Comparison of ENCODE assay signal across 20 cellular contexts in the genomic region with DNA sequence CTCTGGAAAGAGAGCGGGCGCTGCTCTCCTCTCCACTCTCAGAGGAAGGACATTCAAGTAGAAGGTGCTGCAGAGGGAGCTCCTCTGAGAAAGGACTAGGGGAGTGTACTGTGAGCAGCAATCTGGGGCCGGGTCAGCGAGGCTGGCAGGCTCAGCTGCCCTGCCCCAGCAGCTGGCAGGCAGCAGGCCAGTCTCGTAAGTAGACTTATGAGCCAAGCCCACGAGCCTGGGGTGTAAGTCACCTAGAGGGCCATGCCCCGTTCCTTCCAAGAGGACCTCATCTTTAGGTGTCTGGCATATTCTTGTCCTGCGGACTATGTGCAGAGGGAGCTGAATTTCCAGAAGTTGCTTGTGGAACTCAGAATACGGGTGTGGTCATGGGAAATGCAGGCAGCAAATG.
DNase-seq lines count a peak whose midpoint lies in the region; ATAC-seq, FAIRE-seq and TF ChIP-seq lines count a peak whose summit lies in the region.
"Had no signal": no experiment of that assay in that cellular context is flagged by ENCODE, and none has a peak within 500 bp of the region (broad histone marks: within the 10 kb centered on the region; RNA-seq: fewer than 3 reads in every experiment).

No MANE protein-coding gene starts in this region.

- peak overlapping the region; percentile 56 to 86 for H3K27ac ChIP-seq in mucosa of rectum (ENCODE audit: low read depth in 2 of 2, low read length in 2 of 2)
- peak overlapping the region in 1 of 2 donors; percentile 76 for H3K27ac ChIP-seq in thoracic aorta
- H3K27ac ChIP-seq: HL-60 had no signal

- H3K4me1 ChIP-seq in mucosa of rectum (ENCODE audit: control insufficient read depth in 2 of 2, insufficient read depth in 2 of 2, low read length in 2 of 2), result peaks cover 31 to 51% of the 10 kb centered on the region in 2 donors
- H3K4me1 ChIP-seq in thoracic aorta (ENCODE audit: control insufficient read depth in 1 of 2, low read depth in 2 of 2), result peaks cover 4 to 16% of the 10 kb centered on the region in 2 donors
- H3K4me1 ChIP-seq: BE2C had no signal

- H3K4me3 Mint-ChIP-seq in activated T-helper 2 cell treated with anti-CD3 and anti-CD28 coated beads, Interferon-gamma antibody, Interleukin-2, Interleukin-4, amounts not matched to agents 10 μg/mL and 5 μg/mL and 100 μg/mL, durations not matched to agents 14 hours and 24 hours and 36 hours (ENCODE audit: low read depth), result no peak overlapping the region
- H3K4me3 Mint-ChIP-seq: CD8-positive, alpha-beta T cell had no signal

- no peak overlapping the region for H3K9ac ChIP-seq in mucosa of rectum (ENCODE audit: low read depth in 1 of 2, low read length in 2 of 2)

- no peaks in the 10 kb centered on the region for H3K27me3 Mint-ChIP-seq in activated T-helper 2 cell treated with anti-CD3 and anti-CD28 coated beads, Interferon-gamma antibody, Interleukin-2, Interleukin-4, amounts not matched to agents 10 μg/mL and 5 μg/mL and 100 μg/mL, durations not matched to agents 14 hours and 24 hours and 36 hours (ENCODE audit: low read depth)

- no peaks in the 10 kb centered on the region for H3K36me3 Mint-ChIP-seq in activated T-helper 2 cell treated with anti-CD3 and anti-CD28 coated beads, Interferon-gamma antibody, Interleukin-2, Interleukin-4, amounts not matched to agents 10 μg/mL and 5 μg/mL and 100 μg/mL, durations not matched to agents 14 hours and 24 hours and 36 hours (ENCODE audit: low read depth)

- H3K27me3 ChIP-seq in MG63 (no peaks in the 10 kb centered on the region), bronchial epithelial cell (ENCODE audit: control insufficient read depth, insufficient read depth, low read length) (peaks cover 5% of the 10 kb centered on the region), mucosa of rectum (ENCODE audit: control insufficient read depth in 2 of 2, insufficient read depth in 2 of 2, low read length in 2 of 2) (no peaks in the 10 kb centered on the region), thoracic aorta (replicated peaks; ENCODE audit: insufficient read depth) (no peaks in the 10 kb centered on the region)
- H3K27me3 ChIP-seq: BE2C had no signal

- TF ChIP-seq CTCF in bronchial epithelial cell (IDR thresholded peaks at IDR 0.05; ENCODE audit: insufficient read depth, low read length, severe bottlenecking) (no peak), thoracic aorta (IDR thresholded peaks at IDR 0.05) (no peak)

- no peaks in the 10 kb centered on the region for H3K9me3 Mint-ChIP-seq in activated T-helper 2 cell treated with anti-CD3 and anti-CD28 coated beads, Interferon-gamma antibody, Interleukin-2, Interleukin-4, amounts not matched to agents 10 μg/mL and 5 μg/mL and 100 μg/mL, durations not matched to agents 14 hours and 24 hours and 36 hours
- H3K9me3 Mint-ChIP-seq: CD8-positive, alpha-beta T cell had no signal

- DNase-seq in MG63 (peak; percentile 78), bronchial epithelial cell (ENCODE audit: low read depth) (peak; percentile 5), thoracic aorta (ENCODE audit: low spot score) (no peak), NCI-H774 (lab: John Stamatoyannopoulos, UW) (no peak)
- no peak for DNase-seq in stimulated activated CD4-positive, alpha-beta T cell treated with anti-CD3 and anti-CD28 coated beads, Interleukin-1b, Interleukin-23, amount 100 ng/mL, for 48 hours
- DNase-seq in activated T-helper 2 cell treated with anti-CD3 and anti-CD28 coated beads, Interferon-gamma antibody, Interleukin-2, Interleukin-4, amounts not matched to agents 10 μg/mL and 5 μg/mL and 100 μg/mL, durations not matched to agents 14 hours and 24 hours and 36 hours (ENCODE audit: low spot score), result no peak
- DNase-seq: BE2C; CD8-positive, alpha-beta T cell; GF-D8; GOT3; NCI-H2107; NCI-H345; NCI-H526 treated with DMSO at 0.1 percent for 48 hours; NK-92 treated with Interleukin-12 subunit alpha and Interleukin-12 subunit beta, amount 100 ng/mL, for 24 hours; SIG-M5 had no signal

- no peak overlapping the region for H3K4me3 ChIP-seq in MG63
- no peak overlapping the region for H3K4me3 ChIP-seq in bronchial epithelial cell (ENCODE audit: low read depth, low read length)
- H3K4me3 ChIP-seq in mucosa of rectum (ENCODE audit: low read length in 2 of 2), result no peak overlapping the region
- no peak overlapping the region for H3K4me3 ChIP-seq in thoracic aorta
- H3K4me3 ChIP-seq: K562 had no signal

- peak; percentile 26 for ATAC-seq in thoracic aorta (ENCODE audit: insufficient number of reproducible peaks, low FRiP score, low read depth)
- ATAC-seq: CD8-positive, alpha-beta T cell; K562; PC-3 had no signal

- intact Hi-C loops in activated T-helper 2 cell treated with anti-CD3 and anti-CD28 coated beads, Interferon-gamma antibody, Interleukin-2, Interleukin-4, amounts not matched to agents 10 μg/mL and 5 μg/mL and 100 μg/mL, durations not matched to agents 14 hours and 24 hours and 36 hours (cut with micrococcal nuclease), result loop anchor here (10.0 kb wide), 1 partner anchor 100 kb away; no protein-coding TSS in a partner anchor

- no peaks in the 10 kb centered on the region for H3K9me3 ChIP-seq in MG63
- no peaks in the 10 kb centered on the region for H3K9me3 ChIP-seq in mucosa of rectum (ENCODE audit: control insufficient read depth in 2 of 2, low read length in 2 of 2)
- H3K9me3 ChIP-seq in thoracic aorta, result no peaks in the 10 kb centered on the region
- H3K9me3 ChIP-seq: BE2C had no signal

- H3K36me3 ChIP-seq in MG63, result no peaks in the 10 kb centered on the region
- H3K36me3 ChIP-seq in bronchial epithelial cell (ENCODE audit: control insufficient read depth, insufficient read depth, low read length), result no peaks in the 10 kb centered on the region
- H3K36me3 ChIP-seq in mucosa of rectum (ENCODE audit: control insufficient read depth in 2 of 2, insufficient read depth in 2 of 2, low read length in 2 of 2), result no peaks in the 10 kb centered on the region
- H3K36me3 ChIP-seq in thoracic aorta, result peaks cover 5% of the 10 kb centered on the region
- H3K36me3 ChIP-seq: BE2C had no signal

- FAIRE-seq in bronchial epithelial cell (lab: Jason Lieb, UNC), result no peak
- FAIRE-seq: D721Med, K562 had no signal

- H3K27ac Mint-ChIP-seq in activated T-helper 2 cell treated with anti-CD3 and anti-CD28 coated beads, Interferon-gamma antibody, Interleukin-2, Interleukin-4, amounts not matched to agents 10 μg/mL and 5 μg/mL and 100 μg/mL, durations not matched to agents 14 hours and 24 hours and 36 hours, result no peak overlapping the region
- H3K27ac Mint-ChIP-seq: CD8-positive, alpha-beta T cell had no signal

- no peaks in the 10 kb centered on the region for H3K4me1 Mint-ChIP-seq in activated T-helper 2 cell treated with anti-CD3 and anti-CD28 coated beads, Interferon-gamma antibody, Interleukin-2, Interleukin-4, amounts not matched to agents 10 μg/mL and 5 μg/mL and 100 μg/mL, durations not matched to agents 14 hours and 24 hours and 36 hours (ENCODE audit: low read depth)

Comparison
In these comparisons a context has a peak if more than half of its experiments do, and no peak if none do; other contexts are left out.
1. DNase-seq: peak in MG63 (single experiment) and bronchial epithelial cell (single experiment); none in thoracic aorta (single experiment), stimulated activated CD4-positive, alpha-beta T cell treated with anti-CD3 and anti-CD28 coated beads, Interleukin-1b, Interleukin-23, amount 100 ng/mL, for 48 hours (single experiment), activated T-helper 2 cell treated with anti-CD3 and anti-CD28 coated beads, Interferon-gamma antibody, Interleukin-2, Interleukin-4, amounts not matched to agents 10 μg/mL and 5 μg/mL and 100 μg/mL, durations not matched to agents 14 hours and 24 hours and 36 hours (single experiment) and NCI-H774 (single experiment).